Comparison of ENCODE assay signal across 2 cellular contexts in genomic region chr20:3802524-3803239, GRCh38.
A peak's percentile ranks its signal among the peaks of the same experiment; 100 is the strongest.
TF ChIP-seq lines count a peak whose summit lies in the region.

No MANE protein-coding gene starts in this region.

TF ChIP-seq in A549, 52 proteins besides CTCF, POLR2A, EP300 and RAD21:
- TF ChIP-seq HEYL (CRISPR knock-in tag; IDR thresholded peaks at IDR 0.05) (no peak), CBX8 (IDR thresholded peaks at IDR 0.05) (no peak), RNF2 (IDR thresholded peaks at IDR 0.05; ENCODE audit: borderline replicate concordance, low read depth) (no peak), JUNB (IDR thresholded peaks at IDR 0.05) (no peak), HMGXB4 (CRISPR knock-in tag; IDR thresholded peaks at IDR 0.05; ENCODE audit: borderline replicate concordance) (no peak), GATA3 (IDR thresholded peaks at IDR 0.05; ENCODE audit: borderline replicate concordance) (no peak), CEBPB (IDR thresholded peaks at IDR 0.05) (peak in 1 of 2 experiments; percentile 45; a peak in 1 of 4 replicates), ATOH8 (CRISPR knock-in tag; IDR thresholded peaks at IDR 0.05; ENCODE audit: low read depth) (0 out of 2 replicates have a peak, but pooled peaks have one; percentile 37), MAZ (IDR thresholded peaks at IDR 0.05; ENCODE audit: borderline replicate concordance, low read depth, low read length) (no peak)

TF ChIP-seq in HEK293T, 16 proteins besides CTCF, POLR2A, EP300 and RAD21:
- TF ChIP-seq FOXA1 (IDR thresholded peaks at IDR 0.05) (no peak), TARDBP (IDR thresholded peaks at IDR 0.05) (no peak), ZNF384 (IDR thresholded peaks at IDR 0.05) (no peak), SP1 (IDR thresholded peaks at IDR 0.05) (no peak), ELF4 (IDR thresholded peaks at IDR 0.05) (no peak), FOXM1 (IDR thresholded peaks at IDR 0.05; ENCODE audit: borderline replicate concordance) (no peak), HDGF (IDR thresholded peaks at IDR 0.05; ENCODE audit: borderline replicate concordance) (no peak), FOXK2 (IDR thresholded peaks at IDR 0.05) (no peak)
TF ChIP-seq in HEK293T: peak in this region for 0.
